8 cellular contexts compared by ENCODE assay signal in genomic region chr6:89353118-89353556, GRCh38. TPM values are rescaled to one million over a fixed set of nuclear protein-coding genes. Genes with fewer than 3 reads are reported as not detected.
DNase-seq lines count a peak whose midpoint lies in the region; ATAC-seq, FAIRE-seq and TF ChIP-seq lines count a peak whose summit lies in the region.

No MANE protein-coding gene starts in this region.

- H3K4ac ChIP-seq in mesendoderm (ENCODE audit: low read depth, low read length) = peak overlapping the region; percentile 99

- H3K36me3 ChIP-seq in KMS-11 (ENCODE audit: insufficient read depth) (no peaks in the 10 kb centered on the region; the same call in 1 of the 2 replicates), mesendoderm (ENCODE audit: control insufficient read depth, insufficient read depth, low read length) (no peaks in the 10 kb centered on the region)

- H3K27me3 ChIP-seq in KMS-11 (ENCODE audit: insufficient read depth, low read depth) = no peaks in the 10 kb centered on the region
- no peaks in the 10 kb centered on the region for H3K27me3 ChIP-seq in mesendoderm (ENCODE audit: insufficient read depth, low read length, poor library complexity)

- H2BK15ac ChIP-seq in mesendoderm (replicated peaks; ENCODE audit: low read depth) = peak overlapping the region; percentile 21

- peak overlapping the region; percentile 97 for H3K18ac ChIP-seq in mesendoderm (ENCODE audit: low read length)

- no peak overlapping the region for H3K23ac ChIP-seq in mesendoderm (ENCODE audit: low read length)

- H3K79me1 ChIP-seq in mesendoderm (ENCODE audit: low read length) = peaks cover 6% of the 10 kb centered on the region

- no peak overlapping the region for H2AK5ac ChIP-seq in mesendoderm (ENCODE audit: low read length)

- peak overlapping the region; percentile 97 for H3K9ac ChIP-seq in KMS-11
- H3K9ac ChIP-seq in mesendoderm (ENCODE audit: low read length) = peak overlapping the region; percentile 91

- no peak for FAIRE-seq in RCC 7860 (lab: Jason Lieb, UNC)

- H4K5ac ChIP-seq in mesendoderm (ENCODE audit: low read length) = no peak overlapping the region

- H4K8ac ChIP-seq in mesendoderm (ENCODE audit: low read depth, low read length) = no peak overlapping the region

- H3K4me1 ChIP-seq in KMS-11 (ENCODE audit: low read depth, poor library complexity, severe bottlenecking) (peaks cover 70% of the 10 kb centered on the region), mesendoderm (ENCODE audit: control insufficient read depth, low read depth, low read length) (peaks cover under 1% of the 10 kb centered on the region)

- H4K20me1 ChIP-seq in KMS-11 (ENCODE audit: insufficient read depth) = peaks cover 6% of the 10 kb centered on the region; the same call in 1 of the 2 replicates

- H3K4me3 ChIP-seq in KMS-11 (IDR thresholded peaks at IDR 0.05; ENCODE audit: insufficient read depth, low read depth, low read length) (no peak overlapping the region), mesendoderm (ENCODE audit: low read length) (peak overlapping the region; percentile 70)

- no peak for ATAC-seq in HG02623 (IDR thresholded peaks at IDR 0.05; ENCODE audit: unreplicated experiment)
- no peak for ATAC-seq in HG02798 (IDR thresholded peaks at IDR 0.05; ENCODE audit: poor library complexity, unreplicated experiment)

- DNase-seq in caudate nucleus (lab: John Stamatoyannopoulos, UW) (no peak), mesendoderm (no peak), RCC 7860 (ENCODE audit: low spot score) (no peak), HuH-7.5 (ENCODE audit: low spot score) (no peak)

- peak overlapping the region; percentile 90 for H3K4me2 ChIP-seq in KMS-11
- peak overlapping the region; percentile 16 for H3K4me2 ChIP-seq in mesendoderm (ENCODE audit: low read length)

- peak overlapping the region; percentile 94 for H3K56ac ChIP-seq in mesendoderm (ENCODE audit: low read length)

- peaks cover 67% of the 10 kb centered on the region for H3K79me2 ChIP-seq in KMS-11 (ENCODE audit: insufficient read depth, low read depth)
- H3K79me2 ChIP-seq in mesendoderm (ENCODE audit: control insufficient read depth, insufficient read depth, low read length) = peaks cover 17% of the 10 kb centered on the region

- TF ChIP-seq CTCF in 22Rv1 (IDR thresholded peaks at IDR 0.05) (no peak), KMS-11 (conservative IDR thresholded peaks at IDR 0.05; ENCODE audit: low read depth, low read length) (no peak)

- H3K27ac ChIP-seq in 22Rv1 (peak overlapping the region; percentile 86), KMS-11 (peak overlapping the region; percentile 87), caudate nucleus (ENCODE audit: low read depth, low read length) (peak overlapping the region; percentile 93), mesendoderm (ENCODE audit: low read depth, low read length) (peak overlapping the region; percentile 88)

- WGBS in mesendoderm (ENCODE audit: extremely low coverage, insufficient coverage, low lambda C conversion rate) = no CpG with 5 or more reads among the region's 27 CpGs

- peak overlapping the region; percentile 20; the same call in 1 of the 2 replicates for H2AFZ ChIP-seq in KMS-11 (ENCODE audit: low read depth)

- peak overlapping the region; percentile 91 for H2BK120ac ChIP-seq in mesendoderm (ENCODE audit: low read depth, low read length)

- H2BK5ac ChIP-seq in mesendoderm (ENCODE audit: low read length) = no peak overlapping the region

RNA-seq across cellular contexts. Expression of gene UBE2J1, which starts 0.6 kb away (rescaled TPM):
- polyA plus RNA-seq in mesendoderm (2013, experiment 1 of 2) = 34.6 TPM
- polyA plus RNA-seq in mesendoderm (2013, experiment 2 of 2) = 35.3 TPM

RNA-seq across cellular contexts. Expression of gene GABRR2, which starts 38.0 kb away (rescaled TPM):
- polyA plus RNA-seq in mesendoderm (2013, experiment 1 of 2) = 0.04 TPM
- polyA plus RNA-seq in mesendoderm (2013, experiment 2 of 2) = 0.03 TPM

RNA-seq across cellular contexts. Expression of gene RRAGD, which starts 58.9 kb away (rescaled TPM):
- polyA plus RNA-seq in mesendoderm (2013, experiment 1 of 2) = 3.5 TPM
- 3.8 TPM for polyA plus RNA-seq in mesendoderm (2013, experiment 2 of 2)
